Comparison of ENCODE assay signal across 23 cellular contexts in genomic region chr9:124373386-124373785, GRCh38.
"Had no signal": no experiment of that assay in that cellular context is flagged by ENCODE, and none has a peak within 500 bp of the region (broad histone marks: within the 10 kb centered on the region; RNA-seq: fewer than 3 reads in every experiment).

No MANE protein-coding gene starts in this region.

- DNase-seq: dermis blood vessel endothelial cell; dorsolateral prefrontal cortex; effector CD4-positive, alpha-beta T cell; effector memory CD4-positive, alpha-beta T cell; foreskin keratinocyte; gastrocnemius medialis; glutamatergic neuron; head of caudate nucleus; heart right ventricle; hippocampal formation; left cardiac atrium; left lung; left ventricle myocardium superior; lower lobe of right lung; mesenchymal stem cell; mucosa of descending colon; naive B cell had no signal

- H3K9me3 ChIP-seq: esophagus muscularis mucosa, gastrocnemius medialis, left lung, lower lobe of right lung had no signal

- FAIRE-seq: colon, endothelial cell of umbilical vein, islet of Langerhans, keratinocyte had no signal

- ATAC-seq: foreskin keratinocyte, gastrocnemius medialis, heart right ventricle, left cardiac atrium, left lung, left ventricle myocardium superior, lower lobe of right lung, mucosa of descending colon had no signal

- H3K36me3 ChIP-seq: esophagus muscularis mucosa, gastrocnemius medialis had no signal

- H3K27me3 ChIP-seq: dorsolateral prefrontal cortex, esophagus muscularis mucosa, foreskin keratinocyte, gastrocnemius medialis, heart right ventricle, left lung had no signal

- H3K4me3 ChIP-seq: coronary artery, dorsolateral prefrontal cortex, esophagus muscularis mucosa, gastrocnemius medialis, heart right ventricle, left lung, lower lobe of right lung, mucosa of descending colon had no signal

- H3K27ac ChIP-seq: coronary artery, dorsolateral prefrontal cortex, esophagus muscularis mucosa, foreskin keratinocyte, gastrocnemius medialis, heart right ventricle, left lung, lower lobe of right lung had no signal
